In genomic region chr19:42224940-42225717, GRCh38 we compare ENCODE assay signal across 1 cellular context.
TF ChIP-seq lines count a peak whose summit lies in the region.

No MANE protein-coding gene starts in this region.

TF ChIP-seq in HepG2, 621 proteins besides CTCF, POLR2A, EP300 and RAD21:
- TF ChIP-seq, protein P1, sequence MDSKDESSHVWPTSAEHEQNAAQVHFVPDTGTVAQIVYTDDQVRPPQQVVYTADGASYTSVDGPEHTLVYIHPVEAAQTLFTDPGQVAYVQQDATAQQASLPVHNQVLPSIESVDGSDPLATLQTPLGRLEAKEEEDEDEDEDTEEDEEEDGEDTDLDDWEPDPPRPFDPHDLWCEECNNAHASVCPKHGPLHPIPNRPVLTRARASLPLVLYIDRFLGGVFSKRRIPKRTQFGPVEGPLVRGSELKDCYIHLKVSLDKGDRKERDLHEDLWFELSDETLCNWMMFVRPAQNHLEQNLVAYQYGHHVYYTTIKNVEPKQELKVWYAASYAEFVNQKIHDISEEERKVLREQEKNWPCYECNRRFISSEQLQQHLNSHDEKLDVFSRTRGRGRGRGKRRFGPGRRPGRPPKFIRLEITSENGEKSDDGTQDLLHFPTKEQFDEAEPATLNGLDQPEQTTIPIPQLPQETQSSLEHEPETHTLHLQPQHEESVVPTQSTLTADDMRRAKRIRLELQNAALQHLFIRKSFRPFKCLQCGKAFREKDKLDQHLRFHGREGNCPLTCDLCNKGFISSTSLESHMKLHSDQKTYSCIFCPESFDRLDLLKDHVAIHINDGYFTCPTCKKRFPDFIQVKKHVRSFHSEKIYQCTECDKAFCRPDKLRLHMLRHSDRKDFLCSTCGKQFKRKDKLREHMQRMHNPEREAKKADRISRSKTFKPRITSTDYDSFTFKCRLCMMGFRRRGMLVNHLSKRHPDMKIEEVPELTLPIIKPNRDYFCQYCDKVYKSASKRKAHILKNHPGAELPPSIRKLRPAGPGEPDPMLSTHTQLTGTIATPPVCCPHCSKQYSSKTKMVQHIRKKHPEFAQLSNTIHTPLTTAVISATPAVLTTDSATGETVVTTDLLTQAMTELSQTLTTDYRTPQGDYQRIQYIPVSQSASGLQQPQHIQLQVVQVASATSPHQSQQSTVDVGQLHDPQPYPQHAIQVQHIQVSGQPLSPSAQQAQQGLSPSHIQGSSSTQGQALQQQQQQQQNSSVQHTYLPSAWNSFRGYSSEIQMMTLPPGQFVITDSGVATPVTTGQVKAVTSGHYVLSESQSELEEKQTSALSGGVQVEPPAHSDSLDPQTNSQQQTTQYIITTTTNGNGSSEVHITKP (CRISPR knock-in tag; IDR thresholded peaks at IDR 0.05; ENCODE audit: low read depth): no peak
- TF ChIP-seq ZNF232 (CRISPR knock-in tag; IDR thresholded peaks at IDR 0.05; ENCODE audit: borderline replicate concordance) (no peak), ZNF891 (CRISPR knock-in tag; IDR thresholded peaks at IDR 0.05) (no peak), RBFOX2 (IDR thresholded peaks at IDR 0.05; ENCODE audit: low read depth, low read length) (peak; percentile 49; the same call in 1 of the 2 replicates), LBX2 (CRISPR knock-in tag; IDR thresholded peaks at IDR 0.05; ENCODE audit: borderline replicate concordance) (no peak), ARNT2 (CRISPR knock-in tag; IDR thresholded peaks at IDR 0.05; ENCODE audit: low read depth) (no peak), ZNF563 (CRISPR knock-in tag; IDR thresholded peaks at IDR 0.05) (no peak), AGO2 (optimal IDR thresholded peaks at IDR 0.05; ENCODE audit: low read depth, low read length) (peak; percentile 17), SP2 (CRISPR knock-in tag; IDR thresholded peaks at IDR 0.05) (no peak), RBM22 (optimal IDR thresholded peaks at IDR 0.05; ENCODE audit: low read length) (peak; percentile 12), TP53 (CRISPR knock-in tag; conservative IDR thresholded peaks at IDR 0.05) (no peak), ATF4 (CRISPR knock-in tag; IDR thresholded peaks at IDR 0.05) (no peak)
